In the genomic region with DNA sequence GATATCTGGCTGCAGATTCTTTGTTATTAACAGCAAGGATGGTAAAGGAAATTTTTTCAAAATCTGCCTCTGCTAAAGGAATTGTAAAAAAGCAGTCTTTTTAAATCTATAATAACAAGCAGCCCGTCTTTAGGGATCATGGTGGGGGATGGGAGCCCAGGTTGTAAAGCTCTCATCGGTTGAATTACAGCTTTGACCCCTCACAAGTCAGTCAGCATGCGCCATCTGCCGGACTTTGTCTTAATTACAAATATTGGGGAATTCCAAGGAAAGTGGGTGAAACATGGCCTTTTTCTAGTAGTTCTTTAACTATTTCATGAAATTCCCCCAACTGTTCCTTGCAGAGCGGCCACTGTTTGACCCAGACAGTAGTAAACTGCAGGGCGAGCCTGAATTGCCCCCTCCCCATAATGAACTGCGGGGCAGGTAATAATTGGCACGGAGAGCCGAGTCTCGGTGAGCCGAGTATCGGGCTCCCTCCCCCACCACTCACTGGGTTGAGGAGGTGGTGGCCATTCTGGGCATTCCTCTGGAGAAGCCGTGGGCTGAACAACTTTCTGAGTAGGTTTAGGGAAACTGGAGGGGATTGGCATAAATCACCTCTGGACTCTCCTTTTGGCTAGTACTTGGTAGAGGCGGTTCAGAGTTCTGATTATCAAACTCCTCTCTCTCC, we compare ENCODE assay signal across 14 cellular contexts. TPM values are rescaled to one million over a fixed set of nuclear protein-coding genes. Genes with fewer than 3 reads are reported as not detected.
A peak's percentile ranks its signal among the peaks of the same experiment; 100 is the strongest.
DNase-seq lines count a peak whose midpoint lies in the region; ATAC-seq and TF ChIP-seq lines count a peak whose summit lies in the region.
"Had no signal": no experiment of that assay in that cellular context is flagged by ENCODE, and none has a peak within 500 bp of the region (broad histone marks: within the 10 kb centered on the region; RNA-seq: fewer than 3 reads in every experiment).

No MANE protein-coding gene starts in this region.

- no peak overlapping the region for H3K4me3 ChIP-seq in mammary epithelial cell (replicated peaks in 1 of 3; ENCODE audit: insufficient read depth in 1 of 3, low read depth in 2 of 3, low read length in 3 of 3)
- no peak overlapping the region for H3K4me3 ChIP-seq in choroid plexus epithelial cell (ENCODE audit: low read depth, low read length)

- CTCF ChIA-PET in mammary epithelial cell (lab: Charles Lee; ENCODE audit: low non-redundant PET): no interaction called here

- H3K4me2 ChIP-seq in mammary epithelial cell (ENCODE audit: insufficient read depth, low read depth, low read length): no peak overlapping the region

- dilution Hi-C loops in mammary epithelial cell (cut with HindIII; ENCODE audit: low sequenced_read_pairs): no loop called here

- no peak for ATAC-seq in stimulated activated naive CD8-positive, alpha-beta T cell treated with anti-CD3 and anti-CD28 coated beads, Interleukin-15, Interleukin-2, amounts not matched to agents 100 U/mL and 50 U/mL, for 24 hours
- ATAC-seq in HG03460 (IDR thresholded peaks at IDR 0.05; ENCODE audit: unreplicated experiment): no peak
- ATAC-seq: esophagus mucosa had no signal

- H2AFZ ChIP-seq in mammary epithelial cell (ENCODE audit: low read depth, low read length): no peak overlapping the region

- no peaks in the 10 kb centered on the region for H3K4me1 ChIP-seq in mammary epithelial cell (ENCODE audit: insufficient read depth, low read length)

- 85% methylated on average over 12 of the region's 14 CpGs for WGBS in mammary epithelial cell (ENCODE audit: low coverage, missing lambda C conversion rate)

- in situ Hi-C loops in T47D (cut with HindIII; ENCODE audit: low pct_unique_long_range_greater_than_20kb, low sequenced_read_pairs) (no loop called here), mammary epithelial cell (cut with MboI; ENCODE audit: low sequenced_read_pairs in 2 of 2) (no loop called here)

- no peak overlapping the region for H3K9ac ChIP-seq in mammary epithelial cell (ENCODE audit: insufficient read depth, low read length)

- H4K20me1 ChIP-seq in mammary epithelial cell (ENCODE audit: insufficient read depth, low read length): no peaks in the 10 kb centered on the region

- DNase-seq in T47D (ENCODE audit: low read depth in 1 of 2, low spot score in 1 of 2) (peak; percentile 23 to 80), mammary epithelial cell (no peak), NCI-H69 (lab: John Stamatoyannopoulos, UW) (peak; percentile 72), choroid plexus epithelial cell (ENCODE audit: low read depth) (no peak), dedifferentiated amniotic fluid mesenchymal stem cell (ENCODE audit: extremely low spot score) (no peak)
- no peak for DNase-seq in stimulated activated CD4-positive, alpha-beta T cell treated with anti-CD3 and anti-CD28 coated beads, Interleukin-2, amount 100 ng/mL, for 24 hours
- DNase-seq in stimulated activated naive CD8-positive, alpha-beta T cell treated with anti-CD3 and anti-CD28 coated beads, Interleukin-15, Interleukin-2, amounts not matched to agents 100 U/mL and 50 U/mL, for 24 hours: no peak
- DNase-seq: activated CD4-positive, CD25-positive, alpha-beta regulatory T cell treated with anti-CD3 and anti-CD28 coated beads, Interleukin-2, amount 50 U/mL, for 72 hours; islet precursor cell; Right ventricle myocardium superior had no signal

- no peaks in the 10 kb centered on the region for H3K36me3 ChIP-seq in mammary epithelial cell (ENCODE audit: insufficient read depth, low read length)

- no peaks in the 10 kb centered on the region for H3K79me2 ChIP-seq in mammary epithelial cell (ENCODE audit: insufficient read depth, low read length)

- H3K27ac ChIP-seq in mammary epithelial cell (ENCODE audit: insufficient read depth, low read depth, low read length): no peak overlapping the region

- intact Hi-C loops in mammary epithelial cell (cut with micrococcal nuclease): no loop called here

- peaks cover 33% of the 10 kb centered on the region for H3K9me3 ChIP-seq in mammary epithelial cell (replicated peaks; ENCODE audit: insufficient read depth, low read length)

- H3K27me3 ChIP-seq in mammary epithelial cell (ENCODE audit: insufficient read depth, low read length): no peaks in the 10 kb centered on the region

- no TSS peak for BruUV-seq in mammary epithelial cell (replicated peaks; lab: Mats Ljungman, UMichigan)

- TF ChIP-seq CTCF in mammary epithelial cell (conservative IDR thresholded peaks at IDR 0.05 in 1 of 2, IDR thresholded peaks at IDR 0.05 in 1 of 2; ENCODE audit: extremely low read depth in 1 of 2, insufficient read depth in 1 of 2, low read depth in 1 of 2, low read length in 2 of 2): no peak
- peak; percentile 11 for TF ChIP-seq CTCF in choroid plexus epithelial cell (conservative IDR thresholded peaks at IDR 0.05; ENCODE audit: low read depth, low read length)

RNA-seq across cellular contexts. Expression of a gene that starts 11.6 kb away (rescaled TPM):
- 1 to 10 TPM in 1 of 2 donors, under 1 TPM in 1; 0.71 to 1.2 TPM for total RNA-seq in mammary epithelial cell
- polyA plus RNA-seq in mammary epithelial cell: 0.16 TPM
- 6.7 TPM for polyA minus RNA-seq in mammary epithelial cell
- total RNA-seq: MCF 10A had no signal

RNA-seq across cellular contexts. Expression of a gene that starts 36.0 kb away (rescaled TPM):
- total RNA-seq in mammary epithelial cell: not detected
- polyA plus RNA-seq in mammary epithelial cell: not detected
- polyA minus RNA-seq in mammary epithelial cell: not detected
- total RNA-seq: activated T-helper 1 cell treated with anti-CD3 and anti-CD28 coated beads, Interleukin-12 subunit alpha, Interleukin-12 subunit beta, Interleukin-2, Interleukin-4 antibody, amounts not matched to agents 30 ng/mL and 10 ng/mL and 1 ng/mL, durations not matched to agents 14 hours and 24 hours and 36 hours; esophagus mucosa; MCF 10A had no signal

Comparison
In these comparisons a context has a peak if more than half of its experiments do, and no peak if none do; other contexts are left out.
1. DNase-seq: peak in T47D (2 of 2) and NCI-H69 (single experiment); none in mammary epithelial cell (single experiment), choroid plexus epithelial cell (single experiment), stimulated activated CD4-positive, alpha-beta T cell treated with anti-CD3 and anti-CD28 coated beads, Interleukin-2, amount 100 ng/mL, for 24 hours (0 of 2), dedifferentiated amniotic fluid mesenchymal stem cell (single experiment) and stimulated activated naive CD8-positive, alpha-beta T cell treated with anti-CD3 and anti-CD28 coated beads, Interleukin-15, Interleukin-2, amounts not matched to agents 100 U/mL and 50 U/mL, for 24 hours (single experiment).